In genomic region chr22:19062909-19063308, GRCh38 we compare ENCODE assay signal across 16 cellular contexts.
"Had no signal": no experiment of that assay in that cellular context is flagged by ENCODE, and none has a peak within 500 bp of the region (broad histone marks: within the 10 kb centered on the region; RNA-seq: fewer than 3 reads in every experiment).

No MANE protein-coding gene starts in this region.

- H3K4me3 ChIP-seq: gastroesophageal sphincter, mucosa of descending colon, psoas muscle, right lobe of liver, thoracic aorta had no signal

- H3K9me3 Mint-ChIP-seq: naive thymus-derived CD8-positive, alpha-beta T cell had no signal

- H3K27me3 Mint-ChIP-seq: naive thymus-derived CD8-positive, alpha-beta T cell had no signal

- H3K27ac ChIP-seq: gastroesophageal sphincter, psoas muscle, right lobe of liver, thoracic aorta had no signal

- H3K4me1 ChIP-seq: gastroesophageal sphincter had no signal

- DNase-seq: activated CD4-positive, alpha-beta T cell treated with anti-CD3 and anti-CD28 coated beads, Interleukin-2, amount 50 U/mL, for 48 hours; activated gamma-delta T cell; activated T-cell treated with anti-CD3 and anti-CD28 coated beads, Interleukin-2, amount 50 U/mL, for 1 hour; central memory CD4-positive, alpha-beta T cell; effector memory CD4-positive, alpha-beta T cell; mucosa of descending colon; naive thymus-derived CD8-positive, alpha-beta T cell; occipital lobe; right lobe of liver; stimulated activated CD4-positive, alpha-beta T cell treated with anti-CD3 and anti-CD28 coated beads, Interleukin-2, amount 100 ng/mL, for 48 hours; stimulated activated naive CD8-positive, alpha-beta T cell treated with anti-CD3 and anti-CD28 coated beads, Interleukin-15, Interleukin-2, amounts not matched to agents 100 U/mL and 50 U/mL, for 24 hours; T-helper 2 cell had no signal

- ATAC-seq: activated CD4-positive, CD25-positive, alpha-beta regulatory T cell treated with anti-CD3 and anti-CD28 coated beads, Interleukin-2, amount 50 U/mL, for 24 hours; gastroesophageal sphincter; mucosa of descending colon; naive thymus-derived CD8-positive, alpha-beta T cell; stimulated activated naive CD8-positive, alpha-beta T cell treated with anti-CD3 and anti-CD28 coated beads, Interleukin-15, Interleukin-2, amounts not matched to agents 100 U/mL and 50 U/mL, for 24 hours had no signal

- H3K9me3 ChIP-seq: gastroesophageal sphincter, mucosa of descending colon, psoas muscle, right lobe of liver, thoracic aorta had no signal

- H3K27me3 ChIP-seq: gastroesophageal sphincter, right lobe of liver had no signal
